In genomic region chr15:70793694-70794093, GRCh38 we compare ENCODE assay signal across 25 cellular contexts. TPM values are rescaled to one million over a fixed set of nuclear protein-coding genes. Genes with fewer than 3 reads are reported as not detected.
A peak's percentile ranks its signal among the peaks of the same experiment; 100 is the strongest.
DNase-seq lines count a peak whose midpoint lies in the region; ATAC-seq and TF ChIP-seq lines count a peak whose summit lies in the region.
"Had no signal": no experiment of that assay in that cellular context is flagged by ENCODE, and none has a peak within 500 bp of the region (broad histone marks: within the 10 kb centered on the region; RNA-seq: fewer than 3 reads in every experiment).

No MANE protein-coding gene starts in this region.

- in situ Hi-C loops in G401 (cut with HindIII; ENCODE audit: low sequenced_read_pairs): no loop called here

- H3K27ac ChIP-seq in RWPE2 (ENCODE audit: poor library complexity, severe bottlenecking) (no peak overlapping the region), fibroblast of lung (ENCODE audit: insufficient read depth, low read length) (peak overlapping the region; percentile 98)
- H3K27ac ChIP-seq: adrenal gland, HL-60 had no signal

- no peaks in the 10 kb centered on the region for H4K20me1 ChIP-seq in fibroblast of lung (ENCODE audit: control insufficient read depth, extremely low read depth, insufficient read depth, low read length)

- no peaks in the 10 kb centered on the region for H3K9me3 ChIP-seq in RWPE2 (ENCODE audit: severe bottlenecking)
- H3K9me3 ChIP-seq in fibroblast of lung (ENCODE audit: control insufficient read depth, insufficient read depth, low read depth, low read length): no peaks in the 10 kb centered on the region
- no peaks in the 10 kb centered on the region for H3K9me3 ChIP-seq in skeletal muscle satellite cell (replicated peaks; ENCODE audit: low read length)
- H3K9me3 ChIP-seq: adrenal gland, tibial nerve had no signal

- H3K27me3 Mint-ChIP-seq in activated CD4-positive, alpha-beta memory T cell treated with anti-CD3 and anti-CD28 coated beads for 36 hours: peaks cover 5% of the 10 kb centered on the region
- H3K27me3 Mint-ChIP-seq: stimulated activated naive CD8-positive, alpha-beta T cell treated with anti-CD3 and anti-CD28 coated beads, Interleukin-15, amount 100 ng/mL, for 72 hours had no signal

- peak; percentile 12 for DNase-seq in G401 (ENCODE audit: low spot score)
- peak; percentile 64 for DNase-seq in RWPE2 (ENCODE audit: low spot score)
- DNase-seq in fibroblast of lung (ENCODE audit: low read depth in 2 of 2): no peak
- DNase-seq in nucleus accumbens (lab: John Stamatoyannopoulos, UW): no peak
- DNase-seq in retina: no peak
- DNase-seq in activated CD4-positive, alpha-beta memory T cell treated with anti-CD3 and anti-CD28 coated beads for 36 hours: no peak
- DNase-seq: activated CD4-positive, alpha-beta T cell treated with anti-CD3 and anti-CD28 coated beads, Interleukin-2, amount 50 U/mL, for 4 hours; activated naive CD4-positive, alpha-beta T cell treated with Interleukin-2 at 50 U/mL for 16 hours; adrenal gland; C1 segment of cervical spinal cord; COR-L47; GDM1; left colon; naive B cell; NCI-H1048; NCI-H1694; NCI-H2171; NCI-H510A; stimulated activated naive CD8-positive, alpha-beta T cell treated with anti-CD3 and anti-CD28 coated beads, Interleukin-15, amount 100 ng/mL, for 72 hours had no signal

- H3K4me3 ChIP-seq in RWPE2 (ENCODE audit: severe bottlenecking) (no peak overlapping the region), fibroblast of lung (replicated peaks in 1 of 4; ENCODE audit: control extremely low read depth in 1 of 4, insufficient read depth in 1 of 4, low read depth in 3 of 4, low read length in 4 of 4) (no peak overlapping the region), skeletal muscle satellite cell (ENCODE audit: low read length) (no peak overlapping the region)
- H3K4me3 ChIP-seq: adrenal gland, coronary artery, skin epidermis, tibial nerve had no signal

- no peak overlapping the region for H3K4me3 Mint-ChIP-seq in activated CD4-positive, alpha-beta memory T cell treated with anti-CD3 and anti-CD28 coated beads for 36 hours
- H3K4me3 Mint-ChIP-seq: memory B cell; naive B cell; stimulated activated naive CD8-positive, alpha-beta T cell treated with anti-CD3 and anti-CD28 coated beads, Interleukin-15, amount 100 ng/mL, for 72 hours had no signal

- TF ChIP-seq CTCF in RWPE2 (IDR thresholded peaks at IDR 0.05; ENCODE audit: poor library complexity, severe bottlenecking): no peak
- TF ChIP-seq CTCF in fibroblast of lung (conservative IDR thresholded peaks at IDR 0.05 in 1 of 2, IDR thresholded peaks at IDR 0.05 in 1 of 2; ENCODE audit: low read depth in 1 of 2, low read length in 2 of 2): no peak

- H3K27me3 ChIP-seq in RWPE2 (ENCODE audit: insufficient read depth, poor library complexity, severe bottlenecking): no peaks in the 10 kb centered on the region
- no peaks in the 10 kb centered on the region for H3K27me3 ChIP-seq in fibroblast of lung (ENCODE audit: control insufficient read depth, insufficient read depth, low read length)
- H3K27me3 ChIP-seq in skeletal muscle satellite cell (ENCODE audit: control insufficient read depth, insufficient read depth, low read length): no peaks in the 10 kb centered on the region
- H3K27me3 ChIP-seq: adrenal gland, tibial nerve had no signal

- intact Hi-C loops in activated CD4-positive, alpha-beta memory T cell treated with anti-CD3 and anti-CD28 coated beads for 36 hours (cut with micrococcal nuclease): no loop called here

- H3K36me3 ChIP-seq in RWPE2 (ENCODE audit: low read depth) (no peaks in the 10 kb centered on the region), fibroblast of lung (ENCODE audit: control insufficient read depth, insufficient read depth, low read length) (no peaks in the 10 kb centered on the region), skeletal muscle satellite cell (ENCODE audit: insufficient read depth, low read length) (no peaks in the 10 kb centered on the region)
- H3K36me3 ChIP-seq: adrenal gland, tibial nerve had no signal

- H3K4me2 ChIP-seq in fibroblast of lung (ENCODE audit: extremely low read depth, insufficient read depth, low read length) (no peak overlapping the region), skeletal muscle satellite cell (ENCODE audit: low read length) (no peak overlapping the region)

- H3K79me2 ChIP-seq in fibroblast of lung (ENCODE audit: control insufficient read depth, insufficient read depth, low read length): peaks cover 5% of the 10 kb centered on the region

- no peak overlapping the region for H2AFZ ChIP-seq in fibroblast of lung (ENCODE audit: low read length)

- CTCF ChIA-PET in activated CD4-positive, alpha-beta memory T cell treated with anti-CD3 and anti-CD28 coated beads for 36 hours (lab: Charles Lee): no interaction called here

- no peaks in the 10 kb centered on the region for H3K4me1 Mint-ChIP-seq in activated CD4-positive, alpha-beta memory T cell treated with anti-CD3 and anti-CD28 coated beads for 36 hours (ENCODE audit: low read depth)
- H3K4me1 Mint-ChIP-seq: memory B cell; naive B cell; stimulated activated naive CD8-positive, alpha-beta T cell treated with anti-CD3 and anti-CD28 coated beads, Interleukin-15, amount 100 ng/mL, for 72 hours had no signal

- no peaks in the 10 kb centered on the region for H3K36me3 Mint-ChIP-seq in activated CD4-positive, alpha-beta memory T cell treated with anti-CD3 and anti-CD28 coated beads for 36 hours
- H3K36me3 Mint-ChIP-seq: memory B cell, naive B cell had no signal

- peaks cover 26% of the 10 kb centered on the region for H3K4me1 ChIP-seq in RWPE2 (ENCODE audit: insufficient read depth, poor library complexity, severe bottlenecking)
- H3K4me1 ChIP-seq in fibroblast of lung (ENCODE audit: control insufficient read depth, extremely low read depth, insufficient read depth, low read length): peaks cover 45% of the 10 kb centered on the region
- H3K4me1 ChIP-seq in skeletal muscle satellite cell (ENCODE audit: control insufficient read depth, insufficient read depth, low read length): peaks cover 70% of the 10 kb centered on the region
- H3K4me1 ChIP-seq: adrenal gland had no signal

- H3K27ac Mint-ChIP-seq in activated CD4-positive, alpha-beta memory T cell treated with anti-CD3 and anti-CD28 coated beads for 36 hours: no peak overlapping the region
- H3K27ac Mint-ChIP-seq: memory B cell, naive B cell had no signal

- POLR2A ChIA-PET in activated CD4-positive, alpha-beta memory T cell treated with anti-CD3 and anti-CD28 coated beads for 36 hours (lab: Charles Lee): no interaction called here

- ATAC-seq in RWPE2 (ENCODE audit: low read depth): no peak
- ATAC-seq: left colon; stimulated activated naive CD8-positive, alpha-beta T cell treated with anti-CD3 and anti-CD28 coated beads, Interleukin-15, amount 100 ng/mL, for 72 hours had no signal

- no peak overlapping the region for H3K9ac ChIP-seq in fibroblast of lung (ENCODE audit: insufficient read depth, low read length)
- peak overlapping the region; percentile 87 for H3K9ac ChIP-seq in skeletal muscle satellite cell (ENCODE audit: low read depth, low read length)

- H3K9me3 Mint-ChIP-seq in activated CD4-positive, alpha-beta memory T cell treated with anti-CD3 and anti-CD28 coated beads for 36 hours: no peaks in the 10 kb centered on the region
- H3K9me3 Mint-ChIP-seq: memory B cell; naive B cell; stimulated activated naive CD8-positive, alpha-beta T cell treated with anti-CD3 and anti-CD28 coated beads, Interleukin-15, amount 100 ng/mL, for 72 hours had no signal

RNA-seq across cellular contexts. Expression of gene UACA, which starts 30.3 kb away (rescaled TPM):
- 32.3 and 82.5 TPM in 2 replicates for total RNA-seq in G401 (2014; rRNA removed; shearing (Covaris generic))
- 107 and 187 TPM in 2 replicates for total RNA-seq in fibroblast of lung
- polyA plus RNA-seq in fibroblast of lung: 136 and 170 TPM in 2 replicates
- polyA plus RNA-seq in fibroblast of lung (2012): 242 and 250 TPM in 2 replicates
- polyA minus RNA-seq in fibroblast of lung (ENCODE audit: low replicate concordance): 571 and 816 TPM in 2 replicates
- total RNA-seq in skeletal muscle satellite cell (2012; rRNA removed): 41.3 and 52.2 TPM in 2 replicates
- total RNA-seq in activated CD4-positive, alpha-beta memory T cell treated with anti-CD3 and anti-CD28 coated beads for 36 hours: 1 to 10 TPM; 3.8 to 4.1 TPM

Comparison
In these comparisons a context has a peak if more than half of its experiments do, and no peak if none do; other contexts are left out.
1. DNase-seq: peak in G401 (single experiment) and RWPE2 (single experiment); none in fibroblast of lung (0 of 2), nucleus accumbens (0 of 56), retina (single experiment) and activated CD4-positive, alpha-beta memory T cell treated with anti-CD3 and anti-CD28 coated beads for 36 hours (single experiment).